13 cellular contexts compared by ENCODE assay signal in the genomic region with DNA sequence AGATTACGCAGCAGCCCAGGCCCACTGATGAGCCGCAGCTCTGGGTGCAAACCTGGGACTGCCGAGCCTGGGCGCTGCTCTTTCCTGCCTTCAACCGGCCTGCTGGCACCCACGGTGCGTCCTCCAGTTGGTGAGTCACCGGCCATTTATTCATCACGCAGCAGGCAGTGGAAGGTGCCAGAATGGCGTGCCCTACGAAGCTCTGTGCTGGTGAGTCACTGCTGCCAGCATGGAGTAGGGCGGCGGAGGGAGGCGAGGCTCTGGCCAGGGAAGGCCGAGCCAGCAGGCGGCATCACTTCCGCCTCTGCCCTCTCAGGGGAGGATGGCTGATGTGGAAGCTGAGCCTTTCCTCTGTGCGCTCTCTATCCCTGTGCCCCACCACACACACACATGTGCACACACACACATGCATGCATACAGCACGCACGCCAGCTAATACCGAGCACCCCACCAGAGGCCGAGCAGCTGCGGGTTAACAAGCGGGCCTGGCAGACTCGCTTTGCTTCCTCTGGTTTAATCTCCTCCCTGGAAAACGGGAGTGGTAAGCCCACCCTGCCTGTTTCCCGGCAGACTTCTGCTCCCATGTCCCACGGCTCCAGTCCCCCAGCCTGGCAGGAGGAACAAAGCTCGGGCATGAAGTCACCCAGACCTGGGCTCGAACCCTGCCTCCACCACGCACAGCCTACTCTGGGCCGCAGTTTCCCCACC. TPM values are rescaled to one million over a fixed set of nuclear protein-coding genes. Genes with fewer than 3 reads are reported as not detected.
DNase-seq lines count a peak whose midpoint lies in the region; ATAC-seq and TF ChIP-seq lines count a peak whose summit lies in the region.
"Had no signal": no experiment of that assay in that cellular context is flagged by ENCODE, and none has a peak within 500 bp of the region (broad histone marks: within the 10 kb centered on the region; RNA-seq: fewer than 3 reads in every experiment).

No MANE protein-coding gene starts in this region.

- no peaks in the 10 kb centered on the region for H3K36me3 ChIP-seq in trophoblast cell (ENCODE audit: control insufficient read depth in 1 of 2, insufficient read depth in 2 of 2, low read length in 2 of 2)
- H3K36me3 ChIP-seq in SK-N-SH (replicated peaks in 1 of 2; ENCODE audit: control insufficient read depth in 1 of 2, insufficient read depth in 2 of 2, low read length in 1 of 2) = no peaks in the 10 kb centered on the region

- TF ChIP-seq CTCF in SK-N-SH (IDR thresholded peaks at IDR 0.05) = no peak

- H3K18ac ChIP-seq in trophoblast cell (ENCODE audit: low read length) = no peak overlapping the region

- H2BK5ac ChIP-seq in trophoblast cell (ENCODE audit: low read depth, low read length, poor library complexity) = no peak overlapping the region

- H3K9me2 ChIP-seq in SK-N-SH = no peaks in the 10 kb centered on the region

- WGBS in trophoblast cell (ENCODE audit: extremely low coverage, insufficient coverage, insufficient read length) = no CpG with 5 or more reads among the region's 32 CpGs
- 64% methylated on average over 14 of the region's 32 CpGs for WGBS in SK-N-SH (ENCODE audit: low lambda C conversion rate)

- no peaks in the 10 kb centered on the region for H3K79me1 ChIP-seq in trophoblast cell (ENCODE audit: low read length)

- H4K8ac ChIP-seq in trophoblast cell (ENCODE audit: low read depth, low read length) = no peak overlapping the region

- no peak overlapping the region for H3K4me3 ChIP-seq in trophoblast cell (ENCODE audit: low read depth, low read length)
- no peak overlapping the region for H3K4me3 ChIP-seq in SK-N-SH (ENCODE audit: low read depth in 2 of 2, low read length in 1 of 2)
- H3K4me3 ChIP-seq: K562 had no signal

- no peak overlapping the region for H4K12ac ChIP-seq in trophoblast cell (ENCODE audit: low read depth, low read length)

- H2BK12ac ChIP-seq in trophoblast cell (ENCODE audit: low read length) = no peak overlapping the region

- POLR2A ChIA-PET in SK-N-SH (lab: Yijun Ruan, JAX) = no interaction called here

- no peak for ATAC-seq in GM18498 (IDR thresholded peaks at IDR 0.05; ENCODE audit: unreplicated experiment)
- ATAC-seq: K562; stimulated activated effector memory CD8-positive, alpha-beta T cell treated with anti-CD3 and anti-CD28 coated beads, Interleukin-12 subunit alpha, Interleukin-12 subunit beta, amount 100 ng/mL, for 72 hours had no signal

- H2BK120ac ChIP-seq in trophoblast cell (ENCODE audit: insufficient read depth, low read length, poor library complexity) = no peak overlapping the region

- H3K9ac ChIP-seq in trophoblast cell (ENCODE audit: low read length) = peak overlapping the region; percentile 1
- no peak overlapping the region for H3K9ac ChIP-seq in SK-N-SH

- no peak overlapping the region for H3K23ac ChIP-seq in trophoblast cell (ENCODE audit: low read length)

- no peak overlapping the region for H2AK5ac ChIP-seq in trophoblast cell (ENCODE audit: low read length)

- H2AFZ ChIP-seq in trophoblast cell (ENCODE audit: insufficient read depth, low read length, poor library complexity) (no peak overlapping the region), SK-N-SH (ENCODE audit: low read depth) (no peak overlapping the region)

- no peak overlapping the region for H3K4ac ChIP-seq in trophoblast cell (ENCODE audit: low read depth, low read length)

- DNase-seq in COLO829 (ENCODE audit: low spot score) = peak; percentile 52
- DNase-seq in M059J (ENCODE audit: low read depth) = peak; percentile 84
- DNase-seq in cerebellum (ENCODE audit: low spot score) = peak; percentile 82
- no peak for DNase-seq in trophoblast cell
- DNase-seq in NOMO-1 treated with dmso at 0.1 percent for 144 hours (lab: John Stamatoyannopoulos, UW; ENCODE audit: unreplicated experiment) = no peak
- DNase-seq in SK-N-SH = no peak
- DNase-seq in stimulated activated naive CD4-positive, alpha-beta T cell treated with Interleukin-2 at 50 U/mL for 16 hours (lab: John Stamatoyannopoulos, UW) = no peak
- DNase-seq: CD4-positive, alpha-beta memory T cell; H7; stimulated activated CD4-positive, alpha-beta T cell treated with anti-CD3 and anti-CD28 coated beads, Interleukin-1b, Interleukin-23, amount 100 ng/mL, for 48 hours had no signal

- no peak for TF ChIP-seq RAD21 in SK-N-SH (IDR thresholded peaks at IDR 0.05; ENCODE audit: low read length)

- no peak for TF ChIP-seq EP300 in SK-N-SH (IDR thresholded peaks at IDR 0.05; ENCODE audit: borderline replicate concordance in 1 of 2, low read depth in 1 of 2, low read length in 1 of 2)

- CTCF ChIA-PET in SK-N-SH (lab: Yijun Ruan, JAX) = interaction anchor here (1.4 kb wide), 1 partner anchor 10 kb away, joined by 3 read pairs; no protein-coding TSS in a partner anchor

- peaks cover 11% of the 10 kb centered on the region for H3K9me3 ChIP-seq in trophoblast cell (ENCODE audit: insufficient read depth, low read depth, low read length)
- no peaks in the 10 kb centered on the region for H3K9me3 ChIP-seq in SK-N-SH

- peaks cover 0 to 7% of the 10 kb centered on the region in 2 experiments for H3K4me1 ChIP-seq in trophoblast cell (ENCODE audit: control insufficient read depth in 1 of 2, insufficient read depth in 2 of 2, low read length in 2 of 2)
- peaks cover 0 to 23% of the 10 kb centered on the region in 2 experiments; a peak in 2 of 4 replicates for H3K4me1 ChIP-seq in SK-N-SH (ENCODE audit: control insufficient read depth in 1 of 2, insufficient read depth in 2 of 2, low read depth in 1 of 2, low read length in 1 of 2)

- H3K79me2 ChIP-seq in trophoblast cell (ENCODE audit: control insufficient read depth, insufficient read depth, low read length, poor library complexity) = no peaks in the 10 kb centered on the region
- H3K79me2 ChIP-seq in SK-N-SH (ENCODE audit: insufficient read depth) = no peaks in the 10 kb centered on the region

- H3K14ac ChIP-seq in trophoblast cell (ENCODE audit: low read length) = no peak overlapping the region

- no peak overlapping the region for H3K4me2 ChIP-seq in trophoblast cell (ENCODE audit: low read length)
- H3K4me2 ChIP-seq in SK-N-SH = no peak overlapping the region

- no peak overlapping the region for H3K27ac ChIP-seq in trophoblast cell (ENCODE audit: low read depth, low read length)
- H3K27ac ChIP-seq in SK-N-SH (ENCODE audit: low read depth in 2 of 2, low read length in 1 of 2) = no peak overlapping the region

- no peaks in the 10 kb centered on the region for H4K20me1 ChIP-seq in SK-N-SH (ENCODE audit: insufficient read depth)

- no peaks in the 10 kb centered on the region for H3K27me3 ChIP-seq in trophoblast cell (ENCODE audit: insufficient read depth, low read length)
- H3K27me3 ChIP-seq in SK-N-SH (ENCODE audit: insufficient read depth) = no peaks in the 10 kb centered on the region

- no peak overlapping the region for H4K91ac ChIP-seq in trophoblast cell (ENCODE audit: low read depth, low read length)

- H3F3A ChIP-seq in SK-N-SH (replicated peaks; ENCODE audit: insufficient read depth) = no peaks in the 10 kb centered on the region

TF ChIP-seq in SK-N-SH, 30 proteins besides CTCF, POLR2A, EP300 and RAD21 (continues in another document):
- TF ChIP-seq MEF2A (IDR thresholded peaks at IDR 0.05; ENCODE audit: borderline replicate concordance, low read depth) (no peak), FOXM1 (IDR thresholded peaks at IDR 0.05; ENCODE audit: low read depth) (no peak), TAF1 (IDR thresholded peaks at IDR 0.05; ENCODE audit: borderline replicate concordance, low read depth, low read length) (no peak), SMC3 (IDR thresholded peaks at IDR 0.05; ENCODE audit: low read depth, low read length) (no peak), EZH2phosphoT487 (IDR thresholded peaks at IDR 0.05; ENCODE audit: borderline replicate concordance, low read depth) (no peak), ZBTB33 (IDR thresholded peaks at IDR 0.05; ENCODE audit: borderline replicate concordance, low read depth) (no peak), FOXJ3 (CRISPR knock-in tag; IDR thresholded peaks at IDR 0.05) (no peak), YY1 (IDR thresholded peaks at IDR 0.05; ENCODE audit: low read depth) (no peak), USF1 (IDR thresholded peaks at IDR 0.05; ENCODE audit: borderline replicate concordance, low read depth) (no peak), NRF1 (IDR thresholded peaks at IDR 0.05; ENCODE audit: low read depth, low read length) (no peak)

RNA-seq across cellular contexts. Expression of gene OLFM1, which starts 39.2 kb away (rescaled TPM):
- 0.42 TPM in 1 of 2 replicates, not detected in the other for total RNA-seq in M059J (2014; rRNA removed; shearing (Covaris generic))
- total RNA-seq in cerebellum = 68.8 TPM
- 0.10 TPM in 2 replicates for polyA plus RNA-seq in trophoblast cell (2013)
- polyA plus RNA-seq in SK-N-SH (2012; rRNA removed) = 13.3 and 15.9 TPM in 2 replicates
- polyA plus RNA-seq in SK-N-SH (2012; cell fraction: cytosol; rRNA removed) = 16.6 and 17.2 TPM in 2 replicates
- polyA plus RNA-seq in SK-N-SH (2012; cell fraction: nucleus; rRNA removed) = 6.9 and 7.5 TPM in 2 replicates
- total RNA-seq: CD4-positive, alpha-beta memory T cell; K562 had no signal
- polyA plus RNA-seq: CD4-positive, alpha-beta memory T cell; K562 had no signal

Comparison
In these comparisons a context has a peak if more than half of its experiments do, and no peak if none do; other contexts are left out.
1. DNase-seq: peak in COLO829 (single experiment), M059J (single experiment) and cerebellum (single experiment); none in trophoblast cell (0 of 2), NOMO-1 treated with dmso at 0.1 percent for 144 hours (single experiment), SK-N-SH (single experiment) and stimulated activated naive CD4-positive, alpha-beta T cell treated with Interleukin-2 at 50 U/mL for 16 hours (single experiment).
2. RNA of gene OLFM1, which starts 39.2 kb away (total RNA-seq): 68.8 TPM in cerebellum (single experiment); 0.42 TPM in M059J; every median in the first group is over 10 times any median in the second.